In genomic region chr1:204494281-204495077, GRCh38 we compare ENCODE assay signal across 1 cellular context.
A peak's percentile ranks its signal among the peaks of the same experiment; 100 is the strongest.
TF ChIP-seq lines count a peak whose summit lies in the region.

TSS of gene PIK3C2B (minus strand) at chr1:204494805. CDS start at chr1:204469802, 25,003 bp downstream.

TF ChIP-seq in GM12878, 131 proteins besides CTCF, POLR2A, EP300 and RAD21 (continued from another document and continues in another):
- TF ChIP-seq HDAC2 (IDR thresholded peaks at IDR 0.05) = no peak
- TF ChIP-seq RFX5 (IDR thresholded peaks at IDR 0.05; ENCODE audit: low read depth, low read length) = no peak
- TF ChIP-seq EGR1 (IDR thresholded peaks at IDR 0.05; ENCODE audit: borderline replicate concordance in 1 of 2, low read depth in 2 of 2, low read length in 2 of 2) = peak in 1 of 2 experiments; percentile 62; a peak in 1 of 3 replicates
- no peak for TF ChIP-seq E4F1 (IDR thresholded peaks at IDR 0.05; ENCODE audit: borderline replicate concordance, partially characterized antibody)
- TF ChIP-seq, protein P1, sequence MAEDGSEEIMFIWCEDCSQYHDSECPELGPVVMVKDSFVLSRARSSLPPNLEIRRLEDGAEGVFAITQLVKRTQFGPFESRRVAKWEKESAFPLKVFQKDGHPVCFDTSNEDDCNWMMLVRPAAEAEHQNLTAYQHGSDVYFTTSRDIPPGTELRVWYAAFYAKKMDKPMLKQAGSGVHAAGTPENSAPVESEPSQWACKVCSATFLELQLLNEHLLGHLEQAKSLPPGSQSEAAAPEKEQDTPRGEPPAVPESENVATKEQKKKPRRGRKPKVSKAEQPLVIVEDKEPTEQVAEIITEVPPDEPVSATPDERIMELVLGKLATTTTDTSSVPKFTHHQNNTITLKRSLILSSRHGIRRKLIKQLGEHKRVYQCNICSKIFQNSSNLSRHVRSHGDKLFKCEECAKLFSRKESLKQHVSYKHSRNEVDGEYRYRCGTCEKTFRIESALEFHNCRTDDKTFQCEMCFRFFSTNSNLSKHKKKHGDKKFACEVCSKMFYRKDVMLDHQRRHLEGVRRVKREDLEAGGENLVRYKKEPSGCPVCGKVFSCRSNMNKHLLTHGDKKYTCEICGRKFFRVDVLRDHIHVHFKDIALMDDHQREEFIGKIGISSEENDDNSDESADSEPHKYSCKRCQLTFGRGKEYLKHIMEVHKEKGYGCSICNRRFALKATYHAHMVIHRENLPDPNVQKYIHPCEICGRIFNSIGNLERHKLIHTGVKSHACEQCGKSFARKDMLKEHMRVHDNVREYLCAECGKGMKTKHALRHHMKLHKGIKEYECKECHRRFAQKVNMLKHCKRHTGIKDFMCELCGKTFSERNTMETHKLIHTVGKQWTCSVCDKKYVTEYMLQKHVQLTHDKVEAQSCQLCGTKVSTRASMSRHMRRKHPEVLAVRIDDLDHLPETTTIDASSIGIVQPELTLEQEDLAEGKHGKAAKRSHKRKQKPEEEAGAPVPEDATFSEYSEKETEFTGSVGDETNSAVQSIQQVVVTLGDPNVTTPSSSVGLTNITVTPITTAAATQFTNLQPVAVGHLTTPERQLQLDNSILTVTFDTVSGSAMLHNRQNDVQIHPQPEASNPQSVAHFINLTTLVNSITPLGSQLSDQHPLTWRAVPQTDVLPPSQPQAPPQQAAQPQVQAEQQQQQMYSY (CRISPR knock-in tag; IDR thresholded peaks at IDR 0.05) = no peak
- no peak for TF ChIP-seq NFXL1 (IDR thresholded peaks at IDR 0.05; ENCODE audit: borderline replicate concordance)
- TF ChIP-seq POLR2AphosphoS5 (IDR thresholded peaks at IDR 0.05; ENCODE audit: low read length) = peak; percentile 79
- no peak for TF ChIP-seq SREBF2 (IDR thresholded peaks at IDR 0.05; ENCODE audit: low read length)
- no peak for TF ChIP-seq USF2 (IDR thresholded peaks at IDR 0.05; ENCODE audit: borderline replicate concordance, low read depth, low read length)
- no peak for TF ChIP-seq SIX5 (IDR thresholded peaks at IDR 0.05; ENCODE audit: low read depth, low read length, severe bottlenecking)
- TF ChIP-seq JUND (IDR thresholded peaks at IDR 0.05; ENCODE audit: low read depth, low read length) = no peak
- no peak for TF ChIP-seq ESRRA (IDR thresholded peaks at IDR 0.05; ENCODE audit: low read length)
- TF ChIP-seq, protein P2, sequence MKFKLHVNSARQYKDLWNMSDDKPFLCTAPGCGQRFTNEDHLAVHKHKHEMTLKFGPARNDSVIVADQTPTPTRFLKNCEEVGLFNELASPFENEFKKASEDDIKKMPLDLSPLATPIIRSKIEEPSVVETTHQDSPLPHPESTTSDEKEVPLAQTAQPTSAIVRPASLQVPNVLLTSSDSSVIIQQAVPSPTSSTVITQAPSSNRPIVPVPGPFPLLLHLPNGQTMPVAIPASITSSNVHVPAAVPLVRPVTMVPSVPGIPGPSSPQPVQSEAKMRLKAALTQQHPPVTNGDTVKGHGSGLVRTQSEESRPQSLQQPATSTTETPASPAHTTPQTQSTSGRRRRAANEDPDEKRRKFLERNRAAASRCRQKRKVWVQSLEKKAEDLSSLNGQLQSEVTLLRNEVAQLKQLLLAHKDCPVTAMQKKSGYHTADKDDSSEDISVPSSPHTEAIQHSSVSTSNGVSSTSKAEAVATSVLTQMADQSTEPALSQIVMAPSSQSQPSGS (IDR thresholded peaks at IDR 0.05; ENCODE audit: low read length) = no peak
- peak; percentile 9; the same call in 1 of the 2 replicates for TF ChIP-seq PAX5 (IDR thresholded peaks at IDR 0.05; ENCODE audit: borderline replicate concordance, low read depth, low read length)
- TF ChIP-seq SREBF1 (IDR thresholded peaks at IDR 0.05; ENCODE audit: low read length) = no peak
- no peak for TF ChIP-seq WRNIP1 (IDR thresholded peaks at IDR 0.05; ENCODE audit: borderline replicate concordance, low read depth, low read length)
- TF ChIP-seq ASH2L (IDR thresholded peaks at IDR 0.05; ENCODE audit: borderline replicate concordance, low read depth) = no peak
- TF ChIP-seq CREM (IDR thresholded peaks at IDR 0.05; ENCODE audit: low read depth) = peak; percentile 38; the same call in 1 of the 2 replicates
- no peak for TF ChIP-seq BCLAF1 (IDR thresholded peaks at IDR 0.05)
- no peak for TF ChIP-seq TARDBP (IDR thresholded peaks at IDR 0.05; ENCODE audit: borderline replicate concordance)
- no peak for TF ChIP-seq NR2C2 (IDR thresholded peaks at IDR 0.05; ENCODE audit: borderline replicate concordance, control insufficient read depth, insufficient read length, low read depth)
- TF ChIP-seq, protein P3, sequence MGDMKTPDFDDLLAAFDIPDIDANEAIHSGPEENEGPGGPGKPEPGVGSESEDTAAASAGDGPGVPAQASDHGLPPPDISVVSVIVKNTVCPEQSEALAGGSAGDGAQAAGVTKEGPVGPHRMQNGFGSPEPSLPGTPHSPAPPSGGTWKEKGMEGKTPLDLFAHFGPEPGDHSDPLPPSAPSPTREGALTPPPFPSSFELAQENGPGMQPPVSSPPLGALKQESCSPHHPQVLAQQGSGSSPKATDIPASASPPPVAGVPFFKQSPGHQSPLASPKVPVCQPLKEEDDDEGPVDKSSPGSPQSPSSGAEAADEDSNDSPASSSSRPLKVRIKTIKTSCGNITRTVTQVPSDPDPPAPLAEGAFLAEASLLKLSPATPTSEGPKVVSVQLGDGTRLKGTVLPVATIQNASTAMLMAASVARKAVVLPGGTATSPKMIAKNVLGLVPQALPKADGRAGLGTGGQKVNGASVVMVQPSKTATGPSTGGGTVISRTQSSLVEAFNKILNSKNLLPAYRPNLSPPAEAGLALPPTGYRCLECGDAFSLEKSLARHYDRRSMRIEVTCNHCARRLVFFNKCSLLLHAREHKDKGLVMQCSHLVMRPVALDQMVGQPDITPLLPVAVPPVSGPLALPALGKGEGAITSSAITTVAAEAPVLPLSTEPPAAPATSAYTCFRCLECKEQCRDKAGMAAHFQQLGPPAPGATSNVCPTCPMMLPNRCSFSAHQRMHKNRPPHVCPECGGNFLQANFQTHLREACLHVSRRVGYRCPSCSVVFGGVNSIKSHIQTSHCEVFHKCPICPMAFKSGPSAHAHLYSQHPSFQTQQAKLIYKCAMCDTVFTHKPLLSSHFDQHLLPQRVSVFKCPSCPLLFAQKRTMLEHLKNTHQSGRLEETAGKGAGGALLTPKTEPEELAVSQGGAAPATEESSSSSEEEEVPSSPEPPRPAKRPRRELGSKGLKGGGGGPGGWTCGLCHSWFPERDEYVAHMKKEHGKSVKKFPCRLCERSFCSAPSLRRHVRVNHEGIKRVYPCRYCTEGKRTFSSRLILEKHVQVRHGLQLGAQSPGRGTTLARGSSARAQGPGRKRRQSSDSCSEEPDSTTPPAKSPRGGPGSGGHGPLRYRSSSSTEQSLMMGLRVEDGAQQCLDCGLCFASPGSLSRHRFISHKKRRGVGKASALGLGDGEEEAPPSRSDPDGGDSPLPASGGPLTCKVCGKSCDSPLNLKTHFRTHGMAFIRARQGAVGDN (IDR thresholded peaks at IDR 0.05) = peak; percentile 78; the same call in 1 of the 2 replicates
- TF ChIP-seq ZNF217 (IDR thresholded peaks at IDR 0.05) = 0 out of 2 replicates have a peak, but pooled peaks have one; percentile 15
- no peak for TF ChIP-seq CUX1 (IDR thresholded peaks at IDR 0.05; ENCODE audit: insufficient replicate concordance, low read depth, low read length)
- TF ChIP-seq CHD1 (IDR thresholded peaks at IDR 0.05; ENCODE audit: low read depth, low read length) = no peak
- TF ChIP-seq, protein P4, sequence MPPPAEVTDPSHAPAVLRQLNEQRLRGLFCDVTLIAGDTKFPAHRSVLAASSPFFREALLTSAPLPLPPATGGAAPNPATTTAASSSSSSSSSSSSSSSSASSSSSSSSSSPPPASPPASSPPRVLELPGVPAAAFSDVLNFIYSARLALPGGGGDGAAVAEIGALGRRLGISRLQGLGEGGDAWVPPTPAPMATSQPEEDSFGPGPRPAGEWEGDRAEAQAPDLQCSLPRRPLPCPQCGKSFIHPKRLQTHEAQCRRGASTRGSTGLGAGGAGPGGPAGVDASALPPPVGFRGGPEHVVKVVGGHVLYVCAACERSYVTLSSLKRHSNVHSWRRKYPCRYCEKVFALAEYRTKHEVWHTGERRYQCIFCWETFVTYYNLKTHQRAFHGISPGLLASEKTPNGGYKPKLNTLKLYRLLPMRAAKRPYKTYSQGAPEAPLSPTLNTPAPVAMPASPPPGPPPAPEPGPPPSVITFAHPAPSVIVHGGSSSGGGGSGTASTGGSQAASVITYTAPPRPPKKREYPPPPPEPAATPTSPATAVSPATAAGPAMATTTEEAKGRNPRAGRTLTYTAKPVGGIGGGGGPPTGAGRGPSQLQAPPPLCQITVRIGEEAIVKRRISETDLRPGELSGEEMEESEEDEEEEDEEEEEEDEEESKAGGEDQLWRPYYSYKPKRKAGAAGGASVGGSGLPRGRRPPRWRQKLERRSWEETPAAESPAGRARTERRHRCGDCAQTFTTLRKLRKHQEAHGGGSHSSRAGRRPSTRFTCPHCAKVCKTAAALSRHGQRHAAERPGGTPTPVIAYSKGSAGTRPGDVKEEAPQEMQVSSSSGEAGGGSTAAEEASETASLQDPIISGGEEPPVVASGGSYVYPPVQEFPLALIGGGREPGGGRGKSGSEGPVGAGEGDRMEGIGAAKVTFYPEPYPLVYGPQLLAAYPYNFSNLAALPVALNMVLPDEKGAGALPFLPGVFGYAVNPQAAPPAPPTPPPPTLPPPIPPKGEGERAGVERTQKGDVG (CRISPR knock-in tag; IDR thresholded peaks at IDR 0.05) = no peak
- no peak for TF ChIP-seq EZH2 (IDR thresholded peaks at IDR 0.05; ENCODE audit: borderline replicate concordance, control insufficient read depth, low read depth, low read length)
- no peak for TF ChIP-seq ZZZ3 (IDR thresholded peaks at IDR 0.05; ENCODE audit: control insufficient read depth, insufficient read length, low read depth)
- no peak for TF ChIP-seq ZSCAN29 (IDR thresholded peaks at IDR 0.05)
- no peak for TF ChIP-seq TBL1XR1 (IDR thresholded peaks at IDR 0.05; ENCODE audit: low read depth, low read length)
